In the genomic region with DNA sequence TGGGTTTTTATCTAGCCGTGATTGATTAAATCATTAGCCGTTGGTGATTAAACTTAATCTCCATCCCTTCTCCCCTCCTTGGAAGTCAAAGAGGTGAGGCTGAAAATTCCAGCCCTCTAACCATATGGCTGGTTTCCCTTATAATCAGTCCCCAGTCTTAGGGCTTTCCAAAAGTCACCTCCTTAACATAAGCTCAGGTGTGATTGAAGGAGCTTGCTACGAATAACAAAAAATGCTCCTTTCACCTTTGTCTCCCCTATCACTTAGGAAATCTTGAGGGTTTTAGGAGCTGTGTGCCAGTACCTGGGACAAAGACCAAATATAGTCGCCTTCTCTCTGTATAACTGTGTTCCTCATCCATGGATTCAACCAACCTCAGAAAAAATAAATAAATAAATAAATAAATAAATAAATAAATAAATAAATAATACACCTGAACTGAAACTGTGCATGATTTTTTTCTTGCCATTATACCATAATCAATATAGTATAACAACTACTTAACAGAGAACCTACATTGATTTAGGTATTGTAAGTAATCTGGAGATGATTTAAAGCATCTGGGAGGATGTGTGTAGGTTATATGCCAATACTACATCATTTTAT, we compare ENCODE assay signal across 30 cellular contexts.
"Had no signal": no experiment of that assay in that cellular context is flagged by ENCODE, and none has a peak within 500 bp of the region (broad histone marks: within the 10 kb centered on the region; RNA-seq: fewer than 3 reads in every experiment).

No MANE protein-coding gene starts in this region.

- H3K4me1 ChIP-seq: adrenal gland, body of pancreas, esophagus squamous epithelium, gastroesophageal sphincter had no signal

- H3K27ac ChIP-seq: adrenal gland, body of pancreas, epithelial cell of prostate, esophagus squamous epithelium, gastroesophageal sphincter had no signal

- H3K9me3 ChIP-seq: adrenal gland, body of pancreas, esophagus squamous epithelium, gastroesophageal sphincter had no signal

- H3K4me3 ChIP-seq: adrenal gland, body of pancreas, esophagus squamous epithelium, gastroesophageal sphincter had no signal

- H3K36me3 ChIP-seq: adrenal gland, esophagus squamous epithelium, gastroesophageal sphincter had no signal

- ATAC-seq: activated CD4-positive, CD25-positive, alpha-beta regulatory T cell treated with anti-CD3 and anti-CD28 coated beads, Interleukin-2, amount 50 U/mL, for 24 hours; activated CD8-positive, alpha-beta T cell treated with anti-CD3 and anti-CD28 coated beads for 36 hours; activated naive CD8-positive, alpha-beta T cell treated with anti-CD3 and anti-CD28 coated beads, Interleukin-2, amount 50 U/mL, for 24 hours; body of pancreas; gastroesophageal sphincter had no signal

- FAIRE-seq: colon, endometrium, endothelial cell of umbilical vein had no signal

- H3K27me3 ChIP-seq: adrenal gland, body of pancreas had no signal

- DNase-seq: activated B cell treated with CpG ODN at 0.5 μM for 24 hours; activated CD4-positive, alpha-beta T cell treated with anti-CD3 and anti-CD28 coated beads for 48 hours; activated CD4-positive, alpha-beta T cell treated with anti-CD3 and anti-CD28 coated beads, Interleukin-2, amount 50 U/mL, for 1 hour; activated CD4-positive, alpha-beta T cell treated with anti-CD3 and anti-CD28 coated beads, Interleukin-2, amount 50 U/mL, for 48 hours; activated CD8-positive, alpha-beta memory T cell treated with anti-CD3 and anti-CD28 coated beads for 24 hours; activated CD8-positive, alpha-beta memory T cell treated with anti-CD3 and anti-CD28 coated beads, Interleukin-2, amount 50 U/mL, for 4 hours; activated CD8-positive, alpha-beta T cell treated with anti-CD3 and anti-CD28 coated beads for 36 hours; activated effector memory CD4-positive, alpha-beta T cell treated with anti-CD3 and anti-CD28 coated beads, Interleukin-2, amount 50 U/mL, for 16 hours; activated naive CD4-positive, alpha-beta T cell treated with anti-CD3 and anti-CD28 coated beads for 36 hours; activated naive CD8-positive, alpha-beta T cell treated with anti-CD3 and anti-CD28 coated beads for 36 hours; activated naive CD8-positive, alpha-beta T cell treated with anti-CD3 and anti-CD28 coated beads, Interleukin-2, amount 50 U/mL, for 24 hours; activated T-cell treated with anti-CD3 and anti-CD28 coated beads, Interleukin-2, amount 50 U/mL, for 1 hour; activated T-cell treated with anti-CD3 and anti-CD28 coated beads, Interleukin-2, amount 50 U/mL, for 48 hours; adrenal gland; amygdala; aorta; body of pancreas; caudate nucleus; cortex of kidney; dermis blood vessel endothelial cell; effector CD4-positive, alpha-beta T cell; esophagus squamous epithelium; foreskin melanocyte; T-helper 2 cell had no signal
